In genomic region chr1:235093685-235094592, GRCh38 we compare ENCODE assay signal across 1 cellular context.
TF ChIP-seq lines count a peak whose summit lies in the region.

No MANE protein-coding gene starts in this region.

TF ChIP-seq in K562, 482 proteins besides CTCF, POLR2A, EP300 and RAD21 (continued from another document):
- TF ChIP-seq DEAF1 (CRISPR knock-in tag; IDR thresholded peaks at IDR 0.05) (peak; percentile 78), HDAC2 (IDR thresholded peaks at IDR 0.05) (0 out of 2 replicates have a peak, but pooled peaks have one; percentile 21), ILF3 (IDR thresholded peaks at IDR 0.05; ENCODE audit: borderline replicate concordance) (no peak), CCAR2 (IDR thresholded peaks at IDR 0.05; ENCODE audit: low read depth, low read length) (no peak), NFXL1 (CRISPR knock-in tag; IDR thresholded peaks at IDR 0.05) (0 out of 2 replicates have a peak, but pooled peaks have one; percentile 49), RUNX1 (IDR thresholded peaks at IDR 0.05; ENCODE audit: low read depth) (no peak), ETV1 (tag; conservative IDR thresholded peaks at IDR 0.05; ENCODE audit: low read depth) (no peak), FOXK2 (conservative IDR thresholded peaks at IDR 0.05 in 1 of 2, IDR thresholded peaks at IDR 0.05 in 1 of 2; ENCODE audit: low read depth in 2 of 2) (no peak), HNRNPL (IDR thresholded peaks at IDR 0.05; ENCODE audit: low read depth, low read length) (no peak), RBBP5 (IDR thresholded peaks at IDR 0.05; ENCODE audit: borderline replicate concordance, insufficient read depth, low read length, poor library complexity, severe bottlenecking) (no peak), ZNF57 (CRISPR knock-in tag; IDR thresholded peaks at IDR 0.05) (no peak)
- TF ChIP-seq, protein P1, sequence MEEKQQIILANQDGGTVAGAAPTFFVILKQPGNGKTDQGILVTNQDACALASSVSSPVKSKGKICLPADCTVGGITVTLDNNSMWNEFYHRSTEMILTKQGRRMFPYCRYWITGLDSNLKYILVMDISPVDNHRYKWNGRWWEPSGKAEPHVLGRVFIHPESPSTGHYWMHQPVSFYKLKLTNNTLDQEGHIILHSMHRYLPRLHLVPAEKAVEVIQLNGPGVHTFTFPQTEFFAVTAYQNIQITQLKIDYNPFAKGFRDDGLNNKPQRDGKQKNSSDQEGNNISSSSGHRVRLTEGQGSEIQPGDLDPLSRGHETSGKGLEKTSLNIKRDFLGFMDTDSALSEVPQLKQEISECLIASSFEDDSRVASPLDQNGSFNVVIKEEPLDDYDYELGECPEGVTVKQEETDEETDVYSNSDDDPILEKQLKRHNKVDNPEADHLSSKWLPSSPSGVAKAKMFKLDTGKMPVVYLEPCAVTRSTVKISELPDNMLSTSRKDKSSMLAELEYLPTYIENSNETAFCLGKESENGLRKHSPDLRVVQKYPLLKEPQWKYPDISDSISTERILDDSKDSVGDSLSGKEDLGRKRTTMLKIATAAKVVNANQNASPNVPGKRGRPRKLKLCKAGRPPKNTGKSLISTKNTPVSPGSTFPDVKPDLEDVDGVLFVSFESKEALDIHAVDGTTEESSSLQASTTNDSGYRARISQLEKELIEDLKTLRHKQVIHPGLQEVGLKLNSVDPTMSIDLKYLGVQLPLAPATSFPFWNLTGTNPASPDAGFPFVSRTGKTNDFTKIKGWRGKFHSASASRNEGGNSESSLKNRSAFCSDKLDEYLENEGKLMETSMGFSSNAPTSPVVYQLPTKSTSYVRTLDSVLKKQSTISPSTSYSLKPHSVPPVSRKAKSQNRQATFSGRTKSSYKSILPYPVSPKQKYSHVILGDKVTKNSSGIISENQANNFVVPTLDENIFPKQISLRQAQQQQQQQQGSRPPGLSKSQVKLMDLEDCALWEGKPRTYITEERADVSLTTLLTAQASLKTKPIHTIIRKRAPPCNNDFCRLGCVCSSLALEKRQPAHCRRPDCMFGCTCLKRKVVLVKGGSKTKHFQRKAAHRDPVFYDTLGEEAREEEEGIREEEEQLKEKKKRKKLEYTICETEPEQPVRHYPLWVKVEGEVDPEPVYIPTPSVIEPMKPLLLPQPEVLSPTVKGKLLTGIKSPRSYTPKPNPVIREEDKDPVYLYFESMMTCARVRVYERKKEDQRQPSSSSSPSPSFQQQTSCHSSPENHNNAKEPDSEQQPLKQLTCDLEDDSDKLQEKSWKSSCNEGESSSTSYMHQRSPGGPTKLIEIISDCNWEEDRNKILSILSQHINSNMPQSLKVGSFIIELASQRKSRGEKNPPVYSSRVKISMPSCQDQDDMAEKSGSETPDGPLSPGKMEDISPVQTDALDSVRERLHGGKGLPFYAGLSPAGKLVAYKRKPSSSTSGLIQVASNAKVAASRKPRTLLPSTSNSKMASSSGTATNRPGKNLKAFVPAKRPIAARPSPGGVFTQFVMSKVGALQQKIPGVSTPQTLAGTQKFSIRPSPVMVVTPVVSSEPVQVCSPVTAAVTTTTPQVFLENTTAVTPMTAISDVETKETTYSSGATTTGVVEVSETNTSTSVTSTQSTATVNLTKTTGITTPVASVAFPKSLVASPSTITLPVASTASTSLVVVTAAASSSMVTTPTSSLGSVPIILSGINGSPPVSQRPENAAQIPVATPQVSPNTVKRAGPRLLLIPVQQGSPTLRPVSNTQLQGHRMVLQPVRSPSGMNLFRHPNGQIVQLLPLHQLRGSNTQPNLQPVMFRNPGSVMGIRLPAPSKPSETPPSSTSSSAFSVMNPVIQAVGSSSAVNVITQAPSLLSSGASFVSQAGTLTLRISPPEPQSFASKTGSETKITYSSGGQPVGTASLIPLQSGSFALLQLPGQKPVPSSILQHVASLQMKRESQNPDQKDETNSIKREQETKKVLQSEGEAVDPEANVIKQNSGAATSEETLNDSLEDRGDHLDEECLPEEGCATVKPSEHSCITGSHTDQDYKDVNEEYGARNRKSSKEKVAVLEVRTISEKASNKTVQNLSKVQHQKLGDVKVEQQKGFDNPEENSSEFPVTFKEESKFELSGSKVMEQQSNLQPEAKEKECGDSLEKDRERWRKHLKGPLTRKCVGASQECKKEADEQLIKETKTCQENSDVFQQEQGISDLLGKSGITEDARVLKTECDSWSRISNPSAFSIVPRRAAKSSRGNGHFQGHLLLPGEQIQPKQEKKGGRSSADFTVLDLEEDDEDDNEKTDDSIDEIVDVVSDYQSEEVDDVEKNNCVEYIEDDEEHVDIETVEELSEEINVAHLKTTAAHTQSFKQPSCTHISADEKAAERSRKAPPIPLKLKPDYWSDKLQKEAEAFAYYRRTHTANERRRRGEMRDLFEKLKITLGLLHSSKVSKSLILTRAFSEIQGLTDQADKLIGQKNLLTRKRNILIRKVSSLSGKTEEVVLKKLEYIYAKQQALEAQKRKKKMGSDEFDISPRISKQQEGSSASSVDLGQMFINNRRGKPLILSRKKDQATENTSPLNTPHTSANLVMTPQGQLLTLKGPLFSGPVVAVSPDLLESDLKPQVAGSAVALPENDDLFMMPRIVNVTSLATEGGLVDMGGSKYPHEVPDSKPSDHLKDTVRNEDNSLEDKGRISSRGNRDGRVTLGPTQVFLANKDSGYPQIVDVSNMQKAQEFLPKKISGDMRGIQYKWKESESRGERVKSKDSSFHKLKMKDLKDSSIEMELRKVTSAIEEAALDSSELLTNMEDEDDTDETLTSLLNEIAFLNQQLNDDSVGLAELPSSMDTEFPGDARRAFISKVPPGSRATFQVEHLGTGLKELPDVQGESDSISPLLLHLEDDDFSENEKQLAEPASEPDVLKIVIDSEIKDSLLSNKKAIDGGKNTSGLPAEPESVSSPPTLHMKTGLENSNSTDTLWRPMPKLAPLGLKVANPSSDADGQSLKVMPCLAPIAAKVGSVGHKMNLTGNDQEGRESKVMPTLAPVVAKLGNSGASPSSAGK (IDR thresholded peaks at IDR 0.05), result no peak
TF ChIP-seq in K562: peak in this region for 61.
